In the genomic region with DNA sequence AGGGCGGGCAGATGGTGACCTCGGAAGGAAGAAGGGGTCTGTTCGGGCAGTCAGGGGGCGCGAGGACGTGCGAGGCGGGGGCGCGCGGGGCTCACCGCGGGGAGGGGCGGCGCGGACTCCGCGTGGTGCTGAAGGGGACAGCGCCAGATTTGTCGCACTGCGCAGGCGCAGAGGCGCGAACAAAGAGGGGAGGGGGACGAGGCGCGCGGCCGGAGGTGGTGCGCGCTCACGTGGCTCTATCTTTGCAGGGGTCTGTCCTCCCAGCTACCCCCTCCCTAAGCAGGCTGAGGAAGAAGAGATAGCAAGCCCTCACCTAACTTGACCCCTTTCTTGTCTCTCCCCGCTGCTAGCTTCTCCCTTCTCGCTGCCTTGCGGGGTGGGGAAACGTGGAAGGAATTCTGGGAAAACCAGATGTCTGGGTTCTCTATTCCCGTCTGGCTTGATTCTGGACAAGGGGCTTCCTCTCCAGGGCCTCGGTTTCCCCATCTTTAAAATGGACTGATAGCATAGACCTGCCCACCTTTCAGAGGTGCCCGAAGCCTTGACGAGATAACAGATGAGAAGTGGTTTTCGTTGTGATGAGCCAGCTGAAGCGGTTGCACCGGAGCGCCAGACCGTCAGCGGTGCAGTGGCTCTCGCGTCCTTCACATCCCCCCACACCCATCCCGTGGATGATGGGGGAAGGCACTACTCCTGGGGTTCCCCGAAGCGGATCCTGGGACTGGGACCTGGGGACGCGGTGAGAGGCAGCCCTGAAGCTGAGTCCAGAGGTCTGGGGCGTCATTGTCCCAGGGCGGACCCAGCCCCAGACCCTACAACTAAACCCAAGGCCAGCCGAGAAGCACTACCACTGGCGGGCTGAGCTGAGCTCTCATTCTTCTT, we compare ENCODE assay signal across 8 cellular contexts. TPM values are rescaled to one million over a fixed set of nuclear protein-coding genes. Genes with fewer than 3 reads are reported as not detected.
DNase-seq lines count a peak whose midpoint lies in the region; ATAC-seq, FAIRE-seq and TF ChIP-seq lines count a peak whose summit lies in the region.

No MANE protein-coding gene starts in this region.

- ATAC-seq in activated T-helper 17 cell treated with anti-CD3 and anti-CD28 coated beads, Interleukin-2, amount 50 U/mL, for 72 hours (replicated peaks): no peak
- ATAC-seq in upper lobe of right lung: no peak
- no peak for ATAC-seq in GM21360 (IDR thresholded peaks at IDR 0.05; ENCODE audit: unreplicated experiment)

- H3K27ac Mint-ChIP-seq in activated T-helper 17 cell treated with anti-CD3 and anti-CD28 coated beads, Interleukin-2, amount 50 U/mL, for 72 hours: peak overlapping the region; percentile 95

- H2AFZ ChIP-seq in neuron (ENCODE audit: low read depth, low read length): peak overlapping the region; percentile 42

- peak overlapping the region; percentile 98 for H3K4me2 ChIP-seq in BLaER1

- H3K27ac ChIP-seq in BLaER1 (peak overlapping the region; percentile 83), upper lobe of right lung (peak overlapping the region; percentile 88)

- H3K27me3 Mint-ChIP-seq in activated T-helper 17 cell treated with anti-CD3 and anti-CD28 coated beads, Interleukin-2, amount 50 U/mL, for 72 hours: peaks cover 19% of the 10 kb centered on the region

- peak; percentile 72 for FAIRE-seq in HTR-8/SVneo (lab: Jason Lieb, UNC)

- TF ChIP-seq CTCF in fibroblast of pulmonary artery (IDR thresholded peaks at IDR 0.05; ENCODE audit: low read length, missing control alignments): no peak
- TF ChIP-seq CTCF in upper lobe of right lung (IDR thresholded peaks at IDR 0.05): no peak

- no peaks in the 10 kb centered on the region for H3K9me3 ChIP-seq in BLaER1
- no peaks in the 10 kb centered on the region for H3K9me3 ChIP-seq in NT2/D1 (ENCODE audit: insufficient read depth, low read length)
- H3K9me3 ChIP-seq in neuron (ENCODE audit: low read length): no peaks in the 10 kb centered on the region
- no peaks in the 10 kb centered on the region for H3K9me3 ChIP-seq in upper lobe of right lung

- peak overlapping the region; percentile 90 for H3K9ac ChIP-seq in BLaER1
- peak overlapping the region; percentile 91 for H3K9ac ChIP-seq in NT2/D1 (ENCODE audit: insufficient read length, low read depth)

- intact Hi-C loops in upper lobe of right lung (cut with DNase I): no loop called here

- peak; percentile 49 for DNase-seq in HTR-8/SVneo (ENCODE audit: insufficient read length, low spot score)
- DNase-seq in NT2/D1 (ENCODE audit: low read depth, low spot score): no peak
- DNase-seq in fibroblast of pulmonary artery (ENCODE audit: low read depth): no peak
- DNase-seq in upper lobe of right lung: no peak

- H3K4me1 ChIP-seq in BLaER1 (peaks cover 33% of the 10 kb centered on the region), NT2/D1 (ENCODE audit: insufficient read depth, insufficient read length) (peaks cover 12% of the 10 kb centered on the region), neuron (ENCODE audit: insufficient read depth, low read length) (peaks cover 38% of the 10 kb centered on the region), upper lobe of right lung (peaks cover 32% of the 10 kb centered on the region)

- H3K36me3 Mint-ChIP-seq in activated T-helper 17 cell treated with anti-CD3 and anti-CD28 coated beads, Interleukin-2, amount 50 U/mL, for 72 hours (ENCODE audit: low read depth): peaks cover 16% of the 10 kb centered on the region

- peaks cover 5% of the 10 kb centered on the region for H3K4me1 Mint-ChIP-seq in activated T-helper 17 cell treated with anti-CD3 and anti-CD28 coated beads, Interleukin-2, amount 50 U/mL, for 72 hours

- H4K20me1 ChIP-seq in BLaER1: peaks cover 28% of the 10 kb centered on the region; the same call in 1 of the 2 replicates

- H3K4me3 Mint-ChIP-seq in activated T-helper 17 cell treated with anti-CD3 and anti-CD28 coated beads, Interleukin-2, amount 50 U/mL, for 72 hours: peak overlapping the region; percentile 99

- H3K27me3 ChIP-seq in BLaER1: peaks cover 48% of the 10 kb centered on the region
- no peaks in the 10 kb centered on the region for H3K27me3 ChIP-seq in NT2/D1 (ENCODE audit: insufficient read depth, insufficient read length)
- H3K27me3 ChIP-seq in neuron (ENCODE audit: insufficient read depth, low read length): no peaks in the 10 kb centered on the region
- peaks cover 27% of the 10 kb centered on the region for H3K27me3 ChIP-seq in upper lobe of right lung

- peak overlapping the region; percentile 97 for H3K4me3 ChIP-seq in BLaER1
- peak overlapping the region; percentile 87 for H3K4me3 ChIP-seq in NT2/D1 (ENCODE audit: insufficient read length, low read depth)
- peak overlapping the region; percentile 86 for H3K4me3 ChIP-seq in fibroblast of pulmonary artery (replicated peaks; ENCODE audit: low read depth, low read length)
- H3K4me3 ChIP-seq in neuron (ENCODE audit: low read length): peak overlapping the region; percentile 82
- peak overlapping the region; percentile 81 for H3K4me3 ChIP-seq in upper lobe of right lung

- H3K9me3 Mint-ChIP-seq in activated T-helper 17 cell treated with anti-CD3 and anti-CD28 coated beads, Interleukin-2, amount 50 U/mL, for 72 hours: no peaks in the 10 kb centered on the region

- H3K36me3 ChIP-seq in BLaER1 (peaks cover 19% of the 10 kb centered on the region), NT2/D1 (ENCODE audit: insufficient read depth, insufficient read length, low read length) (peaks cover 20% of the 10 kb centered on the region), neuron (ENCODE audit: insufficient read depth, low read length) (peaks cover 19% of the 10 kb centered on the region), upper lobe of right lung (peaks cover 19% of the 10 kb centered on the region)

RNA-seq across cellular contexts. Expression of a gene that starts 0.8 kb away (rescaled TPM):
- total RNA-seq in activated T-helper 17 cell treated with anti-CD3 and anti-CD28 coated beads, Interleukin-2, amount 50 U/mL, for 72 hours: 10 to 100 TPM; 12.6 to 15.4 TPM
- 16.0 TPM for total RNA-seq in upper lobe of right lung

RNA-seq across cellular contexts. Expression of a gene that starts 1.2 kb away (rescaled TPM):
- total RNA-seq in activated T-helper 17 cell treated with anti-CD3 and anti-CD28 coated beads, Interleukin-2, amount 50 U/mL, for 72 hours: 1 to 10 TPM; 3.0 to 8.0 TPM
- 3.5 TPM for total RNA-seq in upper lobe of right lung

RNA-seq across cellular contexts. Expression of a gene that starts 12.6 kb away (rescaled TPM):
- 10 to 100 TPM; 53.3 to 58.5 TPM for total RNA-seq in activated T-helper 17 cell treated with anti-CD3 and anti-CD28 coated beads, Interleukin-2, amount 50 U/mL, for 72 hours
- total RNA-seq in upper lobe of right lung: 44.8 TPM

RNA-seq across cellular contexts. Expression of a gene that starts 24.3 kb away (rescaled TPM):
- total RNA-seq in activated T-helper 17 cell treated with anti-CD3 and anti-CD28 coated beads, Interleukin-2, amount 50 U/mL, for 72 hours: 100 to 1,000 TPM; 192 to 372 TPM
- total RNA-seq in upper lobe of right lung: 36.8 TPM

RNA-seq across cellular contexts. Expression of a gene that starts 31.5 kb away (rescaled TPM):
- total RNA-seq in activated T-helper 17 cell treated with anti-CD3 and anti-CD28 coated beads, Interleukin-2, amount 50 U/mL, for 72 hours: under 1 TPM; 0.29 to 0.39 TPM
- 3.1 TPM for total RNA-seq in upper lobe of right lung
